8 cellular contexts compared by ENCODE assay signal in genomic region chr13:25371608-25372274, GRCh38. TPM values are rescaled to one million over a fixed set of nuclear protein-coding genes. Genes with fewer than 3 reads are reported as not detected.
DNase-seq lines count a peak whose midpoint lies in the region; ATAC-seq and TF ChIP-seq lines count a peak whose summit lies in the region.

TSS of gene ATP8A2 (plus strand) at chr13:25371974. CDS start at chr13:25372213, 239 bp downstream.

- no peaks in the 10 kb centered on the region for H3K9me3 ChIP-seq in iPS-20b (ENCODE audit: insufficient read depth, low read depth, low read length)
- no peaks in the 10 kb centered on the region for H3K9me3 ChIP-seq in thoracic aorta

- no peaks in the 10 kb centered on the region for H3K9me3 Mint-ChIP-seq in activated T-cell treated with anti-CD3 and anti-CD28 coated beads, Interleukin-2, amount 50 U/mL, for 24 hours
- no peaks in the 10 kb centered on the region for H3K9me3 Mint-ChIP-seq in activated naive CD8-positive, alpha-beta T cell (ENCODE audit: low read depth)

- H3K27me3 Mint-ChIP-seq in activated T-cell treated with anti-CD3 and anti-CD28 coated beads, Interleukin-2, amount 50 U/mL, for 24 hours: peaks cover 70% of the 10 kb centered on the region
- H3K27me3 Mint-ChIP-seq in activated naive CD8-positive, alpha-beta T cell: peaks cover 51% of the 10 kb centered on the region

- peaks cover 4% of the 10 kb centered on the region; the same call in 1 of the 2 replicates for H3K4me1 ChIP-seq in iPS-20b (ENCODE audit: insufficient read depth, low read length)
- peaks cover 0 to 5% of the 10 kb centered on the region in 2 donors for H3K4me1 ChIP-seq in thoracic aorta (ENCODE audit: control insufficient read depth in 1 of 2, low read depth in 2 of 2)

- H3K4me3 ChIP-seq in iPS-20b (ENCODE audit: low read length) (peak within 1 kb of the TSS; percentile 73), thoracic aorta (peak within 1 kb of the TSS; percentile 59)

- H3K36me3 Mint-ChIP-seq in activated T-cell treated with anti-CD3 and anti-CD28 coated beads, Interleukin-2, amount 50 U/mL, for 24 hours (ENCODE audit: low read depth): no peaks in the 10 kb centered on the region
- H3K36me3 Mint-ChIP-seq in activated naive CD8-positive, alpha-beta T cell: no peaks in the 10 kb centered on the region

- no peak for ATAC-seq in thoracic aorta (ENCODE audit: insufficient number of reproducible peaks, low FRiP score, low read depth)
- ATAC-seq in GM19397 (IDR thresholded peaks at IDR 0.05; ENCODE audit: unreplicated experiment): no peak
- no peak for ATAC-seq in HG03175 (IDR thresholded peaks at IDR 0.05; ENCODE audit: unreplicated experiment)

- no peak for DNase-seq in activated T-cell treated with anti-CD3 and anti-CD28 coated beads, Interleukin-2, amount 50 U/mL, for 24 hours
- DNase-seq in activated T-cell treated with anti-CD3 and anti-CD28 coated beads, Interleukin-2, amount 50 U/mL, for 1 hour: no peak
- no peak for DNase-seq in thoracic aorta (ENCODE audit: low spot score)
- no peak for DNase-seq in NCI-H1436 (lab: John Stamatoyannopoulos, UW)

- H3K4me1 Mint-ChIP-seq in activated T-cell treated with anti-CD3 and anti-CD28 coated beads, Interleukin-2, amount 50 U/mL, for 24 hours (ENCODE audit: low read depth): peaks cover 8% of the 10 kb centered on the region
- peaks cover 10% of the 10 kb centered on the region for H3K4me1 Mint-ChIP-seq in activated naive CD8-positive, alpha-beta T cell (ENCODE audit: low read depth)

- no peak within 1 kb of the TSS for H3K9ac ChIP-seq in iPS-20b (ENCODE audit: low read depth, low read length)

- TF ChIP-seq CTCF in thoracic aorta (IDR thresholded peaks at IDR 0.05): no peak

- no peak within 1 kb of the TSS for H3K27ac Mint-ChIP-seq in activated T-cell treated with anti-CD3 and anti-CD28 coated beads, Interleukin-2, amount 50 U/mL, for 24 hours
- H3K27ac Mint-ChIP-seq in activated naive CD8-positive, alpha-beta T cell: no peak within 1 kb of the TSS

- no peaks in the 10 kb centered on the region for H3K36me3 ChIP-seq in iPS-20b (ENCODE audit: insufficient read depth, low read depth, low read length)
- H3K36me3 ChIP-seq in thoracic aorta: no peaks in the 10 kb centered on the region

- peak within 1 kb of the TSS; percentile 59 for H3K4me3 Mint-ChIP-seq in activated T-cell treated with anti-CD3 and anti-CD28 coated beads, Interleukin-2, amount 50 U/mL, for 24 hours
- H3K4me3 Mint-ChIP-seq in activated naive CD8-positive, alpha-beta T cell: peak within 1 kb of the TSS; percentile 78

- H3K27ac ChIP-seq in iPS-20b (ENCODE audit: low read length) (no peak within 1 kb of the TSS), thoracic aorta (no peak within 1 kb of the TSS)

- H3K27me3 ChIP-seq in iPS-20b (ENCODE audit: insufficient read depth, low read length): peaks cover 69% of the 10 kb centered on the region
- no peaks in the 10 kb centered on the region for H3K27me3 ChIP-seq in thoracic aorta (replicated peaks; ENCODE audit: insufficient read depth)

RNA-seq across cellular contexts. Expression of gene ATP8A2, which starts in this region (rescaled TPM):
- total RNA-seq in thoracic aorta: 1 to 10 TPM in 1 of 2 donors, under 1 TPM in 1; 0.41 to 1.6 TPM
